7 cellular contexts compared by ENCODE assay signal in genomic region chr15:67977690-67978089, GRCh38.
"Had no signal": no experiment of that assay in that cellular context is flagged by ENCODE, and none has a peak within 500 bp of the region (broad histone marks: within the 10 kb centered on the region; RNA-seq: fewer than 3 reads in every experiment).

No MANE protein-coding gene starts in this region.

- DNase-seq: GF-D8 had no signal

- FAIRE-seq: G401.6, GM12878, GM12891, GM12892, GM18507, GM19239 had no signal

- H3K4me3 ChIP-seq: GM12878 had no signal

- ATAC-seq: GM12878 had no signal
